In genomic region chr6:35363293-35363750, GRCh38 we compare ENCODE assay signal across 1 cellular context.
TF ChIP-seq lines count a peak whose summit lies in the region.

No MANE protein-coding gene starts in this region.

TF ChIP-seq in HepG2, 621 proteins besides CTCF, POLR2A, EP300 and RAD21:
- TF ChIP-seq NR2F1 (CRISPR knock-in tag; IDR thresholded peaks at IDR 0.05) (no peak), MXD4 (CRISPR knock-in tag; IDR thresholded peaks at IDR 0.05) (no peak), ZNF7 (CRISPR knock-in tag; IDR thresholded peaks at IDR 0.05) (no peak), ZNF687 (CRISPR knock-in tag; IDR thresholded peaks at IDR 0.05) (no peak), ZNF251 (CRISPR knock-in tag; IDR thresholded peaks at IDR 0.05) (no peak), ZFP36L2 (CRISPR knock-in tag; IDR thresholded peaks at IDR 0.05) (no peak), DPF2 (CRISPR knock-in tag; IDR thresholded peaks at IDR 0.05; ENCODE audit: borderline replicate concordance, low read depth) (no peak), ZNF572 (CRISPR knock-in tag; IDR thresholded peaks at IDR 0.05) (0 out of 2 replicates have a peak, but pooled peaks have one; percentile 28), ERF (CRISPR knock-in tag; IDR thresholded peaks at IDR 0.05) (no peak)
